ENCODE assay signal across 18 cellular contexts in genomic region chr2:9279426-9279825, GRCh38.
"Had no signal": no experiment of that assay in that cellular context is flagged by ENCODE, and none has a peak within 500 bp of the region (broad histone marks: within the 10 kb centered on the region; RNA-seq: fewer than 3 reads in every experiment).

No MANE protein-coding gene starts in this region.

- FAIRE-seq: bronchial epithelial cell, TTC549 had no signal

- H3K36me3 ChIP-seq: adrenal gland had no signal

- H3K4me1 ChIP-seq: SJSA1 had no signal

- H3K9me3 ChIP-seq: adrenal gland, SJSA1, SK-N-SH had no signal

- H3K9ac ChIP-seq: SK-N-SH had no signal

- H3K4me2 ChIP-seq: SK-N-SH had no signal

- H3K27ac ChIP-seq: adrenal gland, SJSA1 had no signal

- DNase-seq: activated CD4-positive, alpha-beta T cell treated with anti-CD3 and anti-CD28 coated beads for 36 hours; activated CD4-positive, alpha-beta T cell treated with anti-CD3 and anti-CD28 coated beads, Interleukin-2, amount 10 ng/mL, durations not matched to agents 7 days and 5 days; activated CD4-positive, alpha-beta T cell treated with anti-CD3 and anti-CD28 coated beads, Interleukin-2, amount 50 U/mL, for 48 hours; activated CD8-positive, alpha-beta T cell treated with anti-CD3 and anti-CD28 coated beads, Interleukin-2, amount 10 ng/mL, durations not matched to agents 7 days and 5 days; activated gamma-delta T cell; activated naive CD4-positive, alpha-beta T cell treated with Interleukin-2 at 50 U/mL for 16 hours; activated T-cell treated with anti-CD3 and anti-CD28 coated beads, Interleukin-2, amount 50 U/mL, for 24 hours; adrenal gland; caudate nucleus; cerebellar nuclear complex; NCI-H146; NCI-H524 treated with DMSO at 0.1 percent for 48 hours; OCI-M1; SHP77 treated with DMSO at 0.1 percent for 48 hours; SK-N-SH had no signal

- H3K27me3 ChIP-seq: adrenal gland, SJSA1 had no signal

- H3K4me3 ChIP-seq: adrenal gland, SJSA1 had no signal
